ENCODE assay signal across 10 cellular contexts in the genomic region with DNA sequence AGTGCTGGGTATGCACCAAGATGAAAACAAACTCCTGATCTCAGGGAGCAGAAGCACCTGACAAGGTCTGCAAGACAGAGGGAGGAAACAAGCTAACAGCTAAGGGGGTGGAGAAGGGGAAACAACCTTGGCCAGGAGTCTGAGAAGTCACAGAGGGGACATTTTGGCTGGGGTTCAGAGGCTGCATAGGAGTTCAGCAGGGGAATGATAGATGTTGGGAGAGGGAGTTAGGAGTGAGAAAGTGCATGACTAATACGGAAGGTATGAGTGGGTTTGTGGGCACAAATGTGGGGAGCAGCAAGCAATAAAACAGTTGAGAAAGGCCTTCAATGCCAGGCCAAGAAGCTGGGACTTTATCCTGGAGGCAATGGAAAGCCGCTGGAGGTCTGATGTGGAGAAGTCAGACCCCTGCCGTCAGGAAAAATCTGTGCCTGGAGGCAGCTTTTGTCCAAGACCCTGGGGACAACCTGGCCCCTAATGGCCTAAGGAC. TPM values are rescaled to one million over a fixed set of nuclear protein-coding genes. Genes with fewer than 3 reads are reported as not detected.
DNase-seq lines count a peak whose midpoint lies in the region; ATAC-seq and TF ChIP-seq lines count a peak whose summit lies in the region.
"Had no signal": no experiment of that assay in that cellular context is flagged by ENCODE, and none has a peak within 500 bp of the region (broad histone marks: within the 10 kb centered on the region; RNA-seq: fewer than 3 reads in every experiment).

No MANE protein-coding gene starts in this region.

- no peak for TF ChIP-seq EP300 in esophagus muscularis mucosa (IDR thresholded peaks at IDR 0.05)

- H3K4me3 ChIP-seq in RWPE2 (ENCODE audit: severe bottlenecking): no peak overlapping the region
- H3K4me3 ChIP-seq in esophagus muscularis mucosa: no peak overlapping the region
- no peak overlapping the region for H3K4me3 ChIP-seq in smooth muscle cell

- H3K27me3 ChIP-seq in RWPE2 (ENCODE audit: insufficient read depth, poor library complexity, severe bottlenecking): no peaks in the 10 kb centered on the region
- H3K27me3 ChIP-seq in esophagus muscularis mucosa: no peaks in the 10 kb centered on the region
- H3K27me3 ChIP-seq in smooth muscle cell (ENCODE audit: low read depth): no peaks in the 10 kb centered on the region

- no peak for TF ChIP-seq POLR2A in esophagus muscularis mucosa (IDR thresholded peaks at IDR 0.05; ENCODE audit: low read depth)

- H2AFZ ChIP-seq in smooth muscle cell (ENCODE audit: low read depth): no peak overlapping the region

- H3K79me2 ChIP-seq in smooth muscle cell (ENCODE audit: low read depth): peaks cover 17% of the 10 kb centered on the region

- 81% methylated on average over 3 of the region's 3 CpGs for WGBS in esophagus muscularis mucosa
- whole genome bisulfite sequencing in smooth muscle cell (ENCODE audit: low lambda C conversion rate): 13% methylated on average over 3 of the region's 3 CpGs

- H3K36me3 ChIP-seq in RWPE2 (ENCODE audit: low read depth) (peaks cover 95% of the 10 kb centered on the region), esophagus muscularis mucosa (peaks cover 0 to 73% (median 35%) of the 10 kb centered on the region in 4 donors), smooth muscle cell (ENCODE audit: low read depth) (no peaks in the 10 kb centered on the region)

- intact Hi-C loops in esophagus muscularis mucosa (cut with DNase I): no loop called here

- H3K9ac ChIP-seq in smooth muscle cell (ENCODE audit: low read depth): no peak overlapping the region

- peak overlapping the region; percentile 73 for H3K4me2 ChIP-seq in smooth muscle cell

- ATAC-seq in RWPE2 (ENCODE audit: low read depth) (peak; percentile 52), GM19023 (IDR thresholded peaks at IDR 0.05; ENCODE audit: unreplicated experiment) (no peak), HG03520 (IDR thresholded peaks at IDR 0.05; ENCODE audit: unreplicated experiment) (no peak)

- H3K9me3 ChIP-seq in RWPE2 (ENCODE audit: severe bottlenecking) (no peaks in the 10 kb centered on the region), esophagus muscularis mucosa (no peaks in the 10 kb centered on the region), smooth muscle cell (replicated peaks; ENCODE audit: low read depth) (no peaks in the 10 kb centered on the region)

- TF ChIP-seq CTCF in RWPE2 (IDR thresholded peaks at IDR 0.05; ENCODE audit: poor library complexity, severe bottlenecking) (no peak), esophagus muscularis mucosa (IDR thresholded peaks at IDR 0.05) (no peak), smooth muscle cell (IDR thresholded peaks at IDR 0.05; ENCODE audit: borderline replicate concordance, insufficient read depth, poor library complexity, severe bottlenecking) (no peak)

- peaks cover 91% of the 10 kb centered on the region for H4K20me1 ChIP-seq in smooth muscle cell (ENCODE audit: low read depth)

- H3K27ac ChIP-seq in RWPE2 (ENCODE audit: poor library complexity, severe bottlenecking) (peak overlapping the region; percentile 99), esophagus muscularis mucosa (replicated peaks in 1 of 4) (peak overlapping the region in 3 of 4 donors; percentile 43 to 57 (median 54)), smooth muscle cell (ENCODE audit: low read depth) (peak overlapping the region; percentile 81)

- DNase-seq in HCEC 1CT: peak; percentile 93
- no peak for DNase-seq in RWPE2 (ENCODE audit: low spot score)
- DNase-seq in esophagus muscularis mucosa (ENCODE audit: extremely low spot score): no peak
- no peak for DNase-seq in smooth muscle cell (lab: John Stamatoyannopoulos, UW; ENCODE audit: unreplicated experiment)
- DNase-seq in DMS79 (lab: John Stamatoyannopoulos, UW): no peak
- DNase-seq: activated CD4-positive, alpha-beta T cell treated with anti-CD3 and anti-CD28 coated beads, Interleukin-2, amount 10 ng/mL, durations not matched to agents 7 days and 5 days; NCI-H748 treated with DMSO at 0.1 percent for 48 hours; posterior cingulate gyrus had no signal

- peaks cover 27% of the 10 kb centered on the region for H3F3A ChIP-seq in smooth muscle cell (ENCODE audit: low read depth)

- peaks cover 53% of the 10 kb centered on the region for H3K4me1 ChIP-seq in RWPE2 (ENCODE audit: insufficient read depth, poor library complexity, severe bottlenecking)
- peaks cover 41 to 60% (median 46%) of the 10 kb centered on the region in 4 donors for H3K4me1 ChIP-seq in esophagus muscularis mucosa
- H3K4me1 ChIP-seq in smooth muscle cell (ENCODE audit: low read depth): peaks cover 26% of the 10 kb centered on the region

RNA-seq across cellular contexts. Expression of a gene that starts 16.4 kb away (rescaled TPM):
- total RNA-seq in esophagus muscularis mucosa (10 to 100 TPM in 2 of 4 donors, 1 to 10 TPM in 2; 5.8 to 15.7 (median 11.3) TPM), smooth muscle cell (34.8 and 41.1 TPM in 2 replicates)
- polyA plus RNA-seq in smooth muscle cell: 27.3 and 48.4 TPM in 2 replicates
- total RNA-seq: activated CD4-positive, alpha-beta T cell treated with anti-CD3 and anti-CD28 coated beads, Interleukin-2, amount 10 ng/mL, durations not matched to agents 7 days and 5 days had no signal
